Comparison of ENCODE assay signal across 7 cellular contexts in genomic region chr1:74771913-74772515, GRCh38. TPM values are rescaled to one million over a fixed set of nuclear protein-coding genes. Genes with fewer than 3 reads are reported as not detected.
DNase-seq lines count a peak whose midpoint lies in the region; ATAC-seq and TF ChIP-seq lines count a peak whose summit lies in the region.

No MANE protein-coding gene starts in this region.

- H3K4me3 Mint-ChIP-seq in neural crest cell, result no peak overlapping the region

- peaks cover 14% of the 10 kb centered on the region for H3K27me3 Mint-ChIP-seq in neural crest cell (ENCODE audit: low read depth)

- intact Hi-C loops in Panc1 (cut with micrococcal nuclease; ENCODE audit: unreplicated experiment), result loop anchor here (1.0 to 10.0 kb wide), 2 partner anchors 323 to 431 kb away; no protein-coding TSS in a partner anchor

- H3K36me3 Mint-ChIP-seq in neural crest cell (ENCODE audit: low read depth), result no peaks in the 10 kb centered on the region

- H3K27ac Mint-ChIP-seq in neural crest cell (ENCODE audit: unreplicated experiment), result no peak overlapping the region

- H3K36me3 ChIP-seq in Panc1 (ENCODE audit: control insufficient read depth, insufficient read depth, low read length), result no peaks in the 10 kb centered on the region
- no peaks in the 10 kb centered on the region for H3K36me3 ChIP-seq in endocrine pancreas (ENCODE audit: control insufficient read depth, insufficient read depth, low read length)

- no peaks in the 10 kb centered on the region for H3K4me1 Mint-ChIP-seq in neural crest cell

- no peaks in the 10 kb centered on the region for H3K4me1 ChIP-seq in Panc1 (ENCODE audit: control insufficient read depth, insufficient read depth, low read length)
- H3K4me1 ChIP-seq in endocrine pancreas (ENCODE audit: control insufficient read depth, insufficient read depth, low read length), result no peaks in the 10 kb centered on the region

- H3K27me3 ChIP-seq in Panc1 (ENCODE audit: control insufficient read depth, insufficient read depth, low read length) (peaks cover 5% of the 10 kb centered on the region), endocrine pancreas (ENCODE audit: control insufficient read depth, insufficient read depth, low read length) (no peaks in the 10 kb centered on the region)

- peak; percentile 72; the same call in 1 of the 2 replicates for TF ChIP-seq CTCF in Panc1 (IDR thresholded peaks at IDR 0.05)
- peak; percentile 90 for TF ChIP-seq CTCF in neural crest cell (conservative IDR thresholded peaks at IDR 0.05)

- no peaks in the 10 kb centered on the region for H3K9me3 Mint-ChIP-seq in neural crest cell

- in situ Hi-C loops in Panc1 (cut with HindIII; ENCODE audit: low pct_unique_long_range_greater_than_20kb, low sequenced_read_pairs), result no loop called here

- CTCF ChIA-PET in Panc1 (lab: Charles Lee), result interaction anchor here (0.5 to 1.2 kb wide), 4 partner anchors 17 to 467 kb away, joined by 3 to 14 read pairs (median 3); no protein-coding TSS in a partner anchor

- ATAC-seq in GM21529 (IDR thresholded peaks at IDR 0.05; ENCODE audit: unreplicated experiment) (peak; percentile 69), Panc1 (no peak; the same call in 1 of the 2 replicates), GM19455 (IDR thresholded peaks at IDR 0.05; ENCODE audit: unreplicated experiment) (no peak)

- H3K4me3 ChIP-seq in Panc1 (ENCODE audit: low read depth in 2 of 2, low read length in 2 of 2) (no peak overlapping the region), endocrine pancreas (ENCODE audit: control insufficient read depth, insufficient read depth, low read length) (peak overlapping the region; percentile 22)

- H3K9me3 ChIP-seq in Panc1 (ENCODE audit: control insufficient read depth, insufficient read depth, low read depth, low read length), result no peaks in the 10 kb centered on the region
- no peaks in the 10 kb centered on the region for H3K9me3 ChIP-seq in endocrine pancreas (ENCODE audit: control insufficient read depth, low read length)

- no peak overlapping the region for H3K9ac ChIP-seq in endocrine pancreas (ENCODE audit: control insufficient read depth, insufficient read depth, low read length)

- no TSS peak for BruUV-seq in Panc1 (replicated peaks; lab: Mats Ljungman, UMichigan)

- POLR2A ChIA-PET in Panc1 (lab: Charles Lee), result no interaction called here

- DNase-seq in GM04503 (ENCODE audit: low read depth) (peak; percentile 4), Kasumi-1 (lab: John Stamatoyannopoulos, UW) (peak; percentile 63 to 82), Panc1 (ENCODE audit: low read depth, low spot score) (peak; percentile 33), neural crest cell (ENCODE audit: low read depth, low spot score) (peak; percentile 32)

- no peak overlapping the region for H3K27ac ChIP-seq in Panc1 (ENCODE audit: low read length)

RNA-seq across cellular contexts. Expression of gene TYW3, which starts 39.1 kb away (rescaled TPM):
- total RNA-seq in Panc1 (2021; ENCODE audit: unreplicated experiment) (20.0 TPM), neural crest cell (6.8 and 7.9 TPM in 2 replicates)
- polyA plus RNA-seq in Panc1 (2012; ENCODE audit: insufficient read length), result 10.2 TPM

RNA-seq across cellular contexts. Expression of gene CRYZ, which starts 39.2 kb away (rescaled TPM):
- 32.7 TPM for total RNA-seq in Panc1 (2021; ENCODE audit: unreplicated experiment)
- 16.9 TPM for polyA plus RNA-seq in Panc1 (2012; ENCODE audit: insufficient read length)
- 12.5 and 12.8 TPM in 2 replicates for total RNA-seq in neural crest cell

Comparison
In these comparisons a context has a peak if more than half of its experiments do, and no peak if none do; other contexts are left out.
1. DNase-seq: peak in every context shown above with its lines; median percentile 72 in Kasumi-1; 33 in Panc1; 32 in neural crest cell; 4 in GM04503.